10 cellular contexts compared by ENCODE assay signal in the genomic region with DNA sequence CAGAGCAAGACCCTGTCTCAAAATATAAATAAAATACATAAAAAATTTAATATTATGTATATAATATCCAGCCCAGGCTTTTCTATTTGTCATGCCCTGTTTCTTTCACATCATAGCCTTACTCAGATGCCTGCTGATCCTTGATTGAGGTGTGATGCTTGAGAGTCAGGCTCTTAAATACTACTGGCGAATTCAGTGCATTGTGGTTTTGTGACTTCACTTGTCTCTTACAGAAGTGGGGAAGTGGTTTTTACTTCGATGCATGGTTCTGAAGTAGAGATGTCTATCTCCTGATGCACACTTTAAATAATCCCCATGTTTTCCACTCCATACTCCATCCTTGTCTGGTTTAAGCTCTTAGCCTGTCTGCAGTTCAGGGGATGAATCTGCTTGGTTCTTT. TPM values are rescaled to one million over a fixed set of nuclear protein-coding genes. Genes with fewer than 3 reads are reported as not detected.
DNase-seq lines count a peak whose midpoint lies in the region; ATAC-seq and TF ChIP-seq lines count a peak whose summit lies in the region.
"Had no signal": no experiment of that assay in that cellular context is flagged by ENCODE, and none has a peak within 500 bp of the region (broad histone marks: within the 10 kb centered on the region; RNA-seq: fewer than 3 reads in every experiment).

No MANE protein-coding gene starts in this region.

- peaks cover 0 to 50% (median 5%) of the 10 kb centered on the region in 6 donors for H3K36me3 ChIP-seq in spleen

- H3K4me3 ChIP-seq in spleen = no peak overlapping the region

- no peak for TF ChIP-seq POLR2A in spleen (IDR thresholded peaks at IDR 0.05)

- no peaks in the 10 kb centered on the region for H3K9me3 ChIP-seq in spleen

- DNase-seq in activated CD8-positive, alpha-beta memory T cell treated with anti-CD3 and anti-CD28 coated beads, Interleukin-2, amount 50 U/mL, for 24 hours (ENCODE audit: extremely low read depth) = peak; percentile 7
- no peak for DNase-seq in activated CD8-positive, alpha-beta memory T cell treated with anti-CD3 and anti-CD28 coated beads, Interleukin-2, amount 50 U/mL, for 48 hours
- peak; percentile 56 for DNase-seq in M059J (ENCODE audit: low read depth)
- no peak for DNase-seq in nephron progenitor cell
- DNase-seq in RPMI8226 = no peak
- DNase-seq in spleen = no peak
- DNase-seq in foreskin keratinocyte = no peak
- DNase-seq: activated effector memory CD4-positive, alpha-beta T cell treated with Interleukin-2 at 50 U/mL for 16 hours; NCI-H2081 treated with DMSO at 0.1 percent for 48 hours had no signal

- intact Hi-C loops in spleen (cut with DNase I; ENCODE audit: low total_unique reads) = loop anchor here (10.0 kb wide), 1 partner anchor 48 kb away; no protein-coding TSS in a partner anchor

- WGBS in spleen, 5 donors = 30 to 39% (median 35%) methylated on average over 2 of the region's 2 CpGs

- H3K9me3 Mint-ChIP-seq in activated T-helper 17 cell treated with anti-CD3 and anti-CD28 coated beads, Interleukin-2, amount 50 U/mL, for 72 hours = no peaks in the 10 kb centered on the region
- H3K9me3 Mint-ChIP-seq in nephron progenitor cell = no peaks in the 10 kb centered on the region

- H3K27me3 ChIP-seq in spleen (replicated peaks in 1 of 7) (no peaks in the 10 kb centered on the region), foreskin keratinocyte (no peaks in the 10 kb centered on the region)

- TF ChIP-seq CTCF in nephron progenitor cell (IDR thresholded peaks at IDR 0.05) (no peak), spleen (IDR thresholded peaks at IDR 0.05 in 8 of 11, conservative IDR thresholded peaks at IDR 0.05 in 3 of 11) (no peak), foreskin keratinocyte (conservative IDR thresholded peaks at IDR 0.05) (no peak)

- H3K27ac ChIP-seq in spleen = no peak overlapping the region
- no peak overlapping the region for H3K27ac ChIP-seq in foreskin keratinocyte

- H3K4me1 ChIP-seq in spleen = peaks cover 6 to 84% (median 35%) of the 10 kb centered on the region in 6 donors
- H3K4me1 ChIP-seq in foreskin keratinocyte = no peaks in the 10 kb centered on the region

- H3K27ac Mint-ChIP-seq in activated T-helper 17 cell treated with anti-CD3 and anti-CD28 coated beads, Interleukin-2, amount 50 U/mL, for 72 hours = no peak overlapping the region
- peak overlapping the region; percentile 30 for H3K27ac Mint-ChIP-seq in nephron progenitor cell

- H3K36me3 Mint-ChIP-seq in activated T-helper 17 cell treated with anti-CD3 and anti-CD28 coated beads, Interleukin-2, amount 50 U/mL, for 72 hours (ENCODE audit: low read depth) = peaks cover 93% of the 10 kb centered on the region
- H3K36me3 Mint-ChIP-seq in nephron progenitor cell (ENCODE audit: low read depth) = peaks cover 47% of the 10 kb centered on the region

- no peaks in the 10 kb centered on the region for H3K27me3 Mint-ChIP-seq in activated T-helper 17 cell treated with anti-CD3 and anti-CD28 coated beads, Interleukin-2, amount 50 U/mL, for 72 hours
- H3K27me3 Mint-ChIP-seq in nephron progenitor cell (ENCODE audit: low read depth, poor library complexity) = no peaks in the 10 kb centered on the region

- H3K4me3 Mint-ChIP-seq in activated T-helper 17 cell treated with anti-CD3 and anti-CD28 coated beads, Interleukin-2, amount 50 U/mL, for 72 hours = peak overlapping the region; percentile 36
- H3K4me3 Mint-ChIP-seq in nephron progenitor cell = no peak overlapping the region

- H3K4me1 Mint-ChIP-seq in activated T-helper 17 cell treated with anti-CD3 and anti-CD28 coated beads, Interleukin-2, amount 50 U/mL, for 72 hours = peaks cover 30% of the 10 kb centered on the region
- peaks cover 9% of the 10 kb centered on the region for H3K4me1 Mint-ChIP-seq in nephron progenitor cell

- peak; percentile 96 for ATAC-seq in activated T-helper 17 cell treated with anti-CD3 and anti-CD28 coated beads, Interleukin-2, amount 50 U/mL, for 72 hours (replicated peaks)
- ATAC-seq in foreskin keratinocyte = no peak

RNA-seq across cellular contexts. Expression of gene ASXL1, which starts 29.1 kb away (rescaled TPM):
- 27.4 and 43.5 TPM in 2 replicates for total RNA-seq in M059J (2014; rRNA removed; shearing (Covaris generic))
- total RNA-seq in activated T-helper 17 cell treated with anti-CD3 and anti-CD28 coated beads, Interleukin-2, amount 50 U/mL, for 72 hours = 100 to 1,000 TPM; 164 to 232 TPM
- total RNA-seq in spleen (100 to 1,000 TPM in 4 of 7 donors, 10 to 100 TPM in 3; 88.2 to 149 (median 101) TPM), foreskin keratinocyte (28.2 and 31.7 TPM in 2 replicates)
- polyA plus RNA-seq in spleen (10 to 100 TPM; 14.1 to 33.6 (median 29.4) TPM), foreskin keratinocyte (11.7 and 12.8 TPM in 2 replicates)

Comparison
In these comparisons a context has a peak if more than half of its experiments do, and no peak if none do; other contexts are left out.
1. DNase-seq: peak in activated CD8-positive, alpha-beta memory T cell treated with anti-CD3 and anti-CD28 coated beads, Interleukin-2, amount 50 U/mL, for 24 hours (single experiment) and M059J (single experiment); none in activated CD8-positive, alpha-beta memory T cell treated with anti-CD3 and anti-CD28 coated beads, Interleukin-2, amount 50 U/mL, for 48 hours (single experiment), nephron progenitor cell (single experiment), RPMI8226 (single experiment), spleen (single experiment) and foreskin keratinocyte (0 of 2).